16 cellular contexts compared by ENCODE assay signal in the genomic region with DNA sequence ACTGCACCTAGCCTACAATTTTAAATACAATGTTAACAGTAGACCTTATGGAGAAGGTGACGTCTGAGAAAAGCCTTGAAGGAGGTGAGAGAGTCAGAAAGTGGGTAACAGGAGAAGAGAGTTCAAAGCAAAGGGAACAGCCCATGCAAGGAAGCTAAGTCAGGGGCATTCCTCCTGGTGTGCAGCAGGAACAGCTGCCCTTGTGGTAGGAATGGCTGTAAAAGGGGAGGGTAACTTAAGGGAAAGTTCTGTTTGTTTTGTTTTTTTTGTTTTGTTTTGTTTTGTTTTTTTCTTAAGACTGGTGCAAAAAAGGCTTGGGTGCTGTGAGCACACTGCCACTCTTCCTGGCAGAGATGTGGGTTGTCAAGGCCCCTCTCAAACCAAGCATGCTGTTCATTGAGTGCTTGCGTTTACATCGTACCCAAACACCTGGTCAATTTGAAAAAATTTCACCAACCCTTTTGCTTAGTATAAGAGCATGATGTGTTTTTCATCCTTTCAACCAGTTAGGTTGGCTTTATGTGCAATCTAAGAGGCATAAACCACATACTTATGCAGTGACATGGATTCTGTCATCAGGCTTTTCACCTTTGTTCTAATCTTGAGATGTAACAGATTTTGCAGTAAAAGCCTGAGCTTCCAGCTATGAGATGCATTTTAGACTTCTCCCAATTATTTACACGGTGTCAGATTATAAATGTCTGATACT.
DNase-seq lines count a peak whose midpoint lies in the region; TF ChIP-seq lines count a peak whose summit lies in the region.
"Had no signal": no experiment of that assay in that cellular context is flagged by ENCODE, and none has a peak within 500 bp of the region (broad histone marks: within the 10 kb centered on the region; RNA-seq: fewer than 3 reads in every experiment).

No MANE protein-coding gene starts in this region.

- no peak overlapping the region for H3K4me3 Mint-ChIP-seq in activated T-helper 1 cell treated with anti-CD3 and anti-CD28 coated beads, Interleukin-12 subunit alpha, Interleukin-12 subunit beta, Interleukin-2, Interleukin-4 antibody, amounts not matched to agents 30 ng/mL and 10 ng/mL and 1 ng/mL, durations not matched to agents 14 hours and 24 hours and 36 hours

- H3K4me1 ChIP-seq in SK-N-SH (ENCODE audit: control insufficient read depth in 1 of 2, insufficient read depth in 2 of 2, low read depth in 1 of 2, low read length in 1 of 2) (peaks cover 0 to 13% of the 10 kb centered on the region in 2 experiments; a peak in 3 of 4 replicates), fibroblast of lung (ENCODE audit: control insufficient read depth, extremely low read depth, insufficient read depth, low read length) (no peaks in the 10 kb centered on the region)
- H3K4me1 ChIP-seq: ascending aorta, suprapubic skin had no signal

- H3K27ac ChIP-seq in SK-N-SH (ENCODE audit: low read depth in 2 of 2, low read length in 1 of 2) (no peak overlapping the region), fibroblast of lung (ENCODE audit: insufficient read depth, low read length) (no peak overlapping the region)
- H3K27ac ChIP-seq: A549, ascending aorta, suprapubic skin had no signal

- H2AFZ ChIP-seq in SK-N-SH (ENCODE audit: low read depth): no peak overlapping the region
- H2AFZ ChIP-seq in fibroblast of lung (ENCODE audit: low read length): no peak overlapping the region

- H3K4me1 Mint-ChIP-seq in activated T-helper 1 cell treated with anti-CD3 and anti-CD28 coated beads, Interleukin-12 subunit alpha, Interleukin-12 subunit beta, Interleukin-2, Interleukin-4 antibody, amounts not matched to agents 30 ng/mL and 10 ng/mL and 1 ng/mL, durations not matched to agents 14 hours and 24 hours and 36 hours (ENCODE audit: low read depth): peaks cover 5% of the 10 kb centered on the region

- POLR2A ChIA-PET in SK-N-SH (lab: Yijun Ruan, JAX): no interaction called here

- no peak for TF ChIP-seq EP300 in SK-N-SH (IDR thresholded peaks at IDR 0.05; ENCODE audit: borderline replicate concordance in 1 of 2, low read depth in 1 of 2, low read length in 1 of 2)

- no peaks in the 10 kb centered on the region for H3F3A ChIP-seq in SK-N-SH (replicated peaks; ENCODE audit: insufficient read depth)

- H3K4me3 ChIP-seq in SK-N-SH (ENCODE audit: low read depth in 2 of 2, low read length in 1 of 2) (no peak overlapping the region), fibroblast of lung (replicated peaks in 1 of 4; ENCODE audit: control extremely low read depth in 1 of 4, insufficient read depth in 1 of 4, low read depth in 3 of 4, low read length in 4 of 4) (no peak overlapping the region)
- H3K4me3 ChIP-seq: A549, ascending aorta, suprapubic skin had no signal

- H3K27ac Mint-ChIP-seq in activated T-helper 1 cell treated with anti-CD3 and anti-CD28 coated beads, Interleukin-12 subunit alpha, Interleukin-12 subunit beta, Interleukin-2, Interleukin-4 antibody, amounts not matched to agents 30 ng/mL and 10 ng/mL and 1 ng/mL, durations not matched to agents 14 hours and 24 hours and 36 hours: no peak overlapping the region

- H3K79me2 ChIP-seq in SK-N-SH (ENCODE audit: insufficient read depth): no peaks in the 10 kb centered on the region; the same call in 1 of the 2 replicates
- no peaks in the 10 kb centered on the region for H3K79me2 ChIP-seq in fibroblast of lung (ENCODE audit: control insufficient read depth, insufficient read depth, low read length)

- H3K4me2 ChIP-seq in SK-N-SH (no peak overlapping the region), fibroblast of lung (ENCODE audit: extremely low read depth, insufficient read depth, low read length) (no peak overlapping the region)
- H3K4me2 ChIP-seq: A549 had no signal

- peaks cover 8% of the 10 kb centered on the region for H3K27me3 Mint-ChIP-seq in activated T-helper 1 cell treated with anti-CD3 and anti-CD28 coated beads, Interleukin-12 subunit alpha, Interleukin-12 subunit beta, Interleukin-2, Interleukin-4 antibody, amounts not matched to agents 30 ng/mL and 10 ng/mL and 1 ng/mL, durations not matched to agents 14 hours and 24 hours and 36 hours (ENCODE audit: insufficient read depth)

- CTCF ChIA-PET in SK-N-SH (lab: Yijun Ruan, JAX): interaction anchor here (0.6 to 0.7 kb wide), 3 partner anchors 50 to 92 kb away, joined by 3 read pairs; no protein-coding TSS in a partner anchor

- H3K9ac ChIP-seq in SK-N-SH: no peak overlapping the region
- no peak overlapping the region for H3K9ac ChIP-seq in fibroblast of lung (ENCODE audit: insufficient read depth, low read length)

- no peaks in the 10 kb centered on the region for H3K9me3 Mint-ChIP-seq in activated T-helper 1 cell treated with anti-CD3 and anti-CD28 coated beads, Interleukin-12 subunit alpha, Interleukin-12 subunit beta, Interleukin-2, Interleukin-4 antibody, amounts not matched to agents 30 ng/mL and 10 ng/mL and 1 ng/mL, durations not matched to agents 14 hours and 24 hours and 36 hours

- TF ChIP-seq CTCF in SK-N-SH (IDR thresholded peaks at IDR 0.05) (no peak), fibroblast of lung (conservative IDR thresholded peaks at IDR 0.05 in 1 of 2, IDR thresholded peaks at IDR 0.05 in 1 of 2; ENCODE audit: low read depth in 1 of 2, low read length in 2 of 2) (no peak)

- H3K9me3 ChIP-seq in SK-N-SH (no peaks in the 10 kb centered on the region), fibroblast of lung (ENCODE audit: control insufficient read depth, insufficient read depth, low read depth, low read length) (no peaks in the 10 kb centered on the region)
- H3K9me3 ChIP-seq: A549, ascending aorta, suprapubic skin had no signal

- WGBS in SK-N-SH (ENCODE audit: low lambda C conversion rate): 90% methylated on average over 4 of the region's 4 CpGs

- TF ChIP-seq RAD21 in SK-N-SH (IDR thresholded peaks at IDR 0.05; ENCODE audit: low read length): no peak

- H4K20me1 ChIP-seq in SK-N-SH (ENCODE audit: insufficient read depth) (no peaks in the 10 kb centered on the region), fibroblast of lung (ENCODE audit: control insufficient read depth, extremely low read depth, insufficient read depth, low read length) (no peaks in the 10 kb centered on the region)

- H3K36me3 Mint-ChIP-seq in activated T-helper 1 cell treated with anti-CD3 and anti-CD28 coated beads, Interleukin-12 subunit alpha, Interleukin-12 subunit beta, Interleukin-2, Interleukin-4 antibody, amounts not matched to agents 30 ng/mL and 10 ng/mL and 1 ng/mL, durations not matched to agents 14 hours and 24 hours and 36 hours (ENCODE audit: low read depth): no peaks in the 10 kb centered on the region

- DNase-seq in NCI-H510A treated with DMSO at 0.1 percent for 48 hours (lab: John Stamatoyannopoulos, UW) (peak; percentile 62), NCI-H510A (lab: John Stamatoyannopoulos, UW) (no peak), SK-N-SH (no peak), fibroblast of lung (ENCODE audit: low read depth in 2 of 2) (peak; percentile 14 to 46), renal cortical epithelial cell (ENCODE audit: low read depth) (peak; percentile 42), NCI-H1436 treated with DMSO at 0.1 percent for 48 hours (lab: John Stamatoyannopoulos, UW) (no peak), nucleus accumbens (lab: John Stamatoyannopoulos, UW) (no peak)
- DNase-seq in activated T-helper 1 cell treated with anti-CD3 and anti-CD28 coated beads, Interleukin-12 subunit alpha, Interleukin-12 subunit beta, Interleukin-2, Interleukin-4 antibody, amounts not matched to agents 30 ng/mL and 10 ng/mL and 1 ng/mL, durations not matched to agents 14 hours and 24 hours and 36 hours (ENCODE audit: low spot score): no peak
- DNase-seq: activated CD4-positive, alpha-beta T cell treated with anti-CD3 and anti-CD28 coated beads, Interleukin-2, amount 50 U/mL, for 1 hour; activated CD8-positive, alpha-beta memory T cell treated with anti-CD3 and anti-CD28 coated beads, Interleukin-2, amount 50 U/mL, for 4 hours; C1 segment of cervical spinal cord; NCI-H1436; Right ventricle myocardium superior had no signal

- H3K9me2 ChIP-seq in SK-N-SH: no peaks in the 10 kb centered on the region

- intact Hi-C loops in activated T-helper 1 cell treated with anti-CD3 and anti-CD28 coated beads, Interleukin-12 subunit alpha, Interleukin-12 subunit beta, Interleukin-2, Interleukin-4 antibody, amounts not matched to agents 30 ng/mL and 10 ng/mL and 1 ng/mL, durations not matched to agents 14 hours and 24 hours and 36 hours (cut with micrococcal nuclease): no loop called here

- H3K36me3 ChIP-seq in SK-N-SH (replicated peaks in 1 of 2; ENCODE audit: control insufficient read depth in 1 of 2, insufficient read depth in 2 of 2, low read length in 1 of 2): no peaks in the 10 kb centered on the region
- H3K36me3 ChIP-seq in fibroblast of lung (ENCODE audit: control insufficient read depth, insufficient read depth, low read length): no peaks in the 10 kb centered on the region
- H3K36me3 ChIP-seq: ascending aorta, suprapubic skin had no signal

- H3K27me3 ChIP-seq in SK-N-SH (ENCODE audit: insufficient read depth) (no peaks in the 10 kb centered on the region), fibroblast of lung (ENCODE audit: control insufficient read depth, insufficient read depth, low read length) (no peaks in the 10 kb centered on the region)
- H3K27me3 ChIP-seq: ascending aorta, suprapubic skin had no signal

TF ChIP-seq in SK-N-SH, 30 proteins besides CTCF, POLR2A, EP300 and RAD21:
- TF ChIP-seq JUND (IDR thresholded peaks at IDR 0.05) (no peak), TCF12 (IDR thresholded peaks at IDR 0.05) (peak; percentile 41), YY1 (IDR thresholded peaks at IDR 0.05; ENCODE audit: low read depth) (no peak), GATA2 (CRISPR knock-in tag; IDR thresholded peaks at IDR 0.05) (peak; percentile 36; the same call in 1 of the 2 replicates), FOSL2 (IDR thresholded peaks at IDR 0.05; ENCODE audit: borderline replicate concordance, low read depth) (no peak), POLR2AphosphoS5 (IDR thresholded peaks at IDR 0.05; ENCODE audit: low read depth, low read length) (no peak)

Comparison
In these comparisons a context has a peak if more than half of its experiments do, and no peak if none do; other contexts are left out.
1. DNase-seq: peak in NCI-H510A treated with DMSO at 0.1 percent for 48 hours (single experiment), fibroblast of lung (2 of 2) and renal cortical epithelial cell (single experiment); none in NCI-H510A (single experiment), SK-N-SH (single experiment), NCI-H1436 treated with DMSO at 0.1 percent for 48 hours (single experiment), activated T-helper 1 cell treated with anti-CD3 and anti-CD28 coated beads, Interleukin-12 subunit alpha, Interleukin-12 subunit beta, Interleukin-2, Interleukin-4 antibody, amounts not matched to agents 30 ng/mL and 10 ng/mL and 1 ng/mL, durations not matched to agents 14 hours and 24 hours and 36 hours (single experiment) and nucleus accumbens (0 of 56).